16 cellular contexts compared by ENCODE assay signal in genomic region chr13:30774214-30774730, GRCh38. TPM values are rescaled to one million over a fixed set of nuclear protein-coding genes. Genes with fewer than 3 reads are reported as not detected.
DNase-seq lines count a peak whose midpoint lies in the region; ATAC-seq and TF ChIP-seq lines count a peak whose summit lies in the region.
"Had no signal": no experiment of that assay in that cellular context is flagged by ENCODE, and none has a peak within 500 bp of the region (broad histone marks: within the 10 kb centered on the region; RNA-seq: fewer than 3 reads in every experiment).

No MANE protein-coding gene starts in this region.

- no peak overlapping the region for H2AFZ ChIP-seq in Loucy (ENCODE audit: low read length)

- no peak overlapping the region for H3K9ac ChIP-seq in Loucy (ENCODE audit: low read depth, low read length, poor library complexity, severe bottlenecking)

- H4K20me1 ChIP-seq in Loucy (ENCODE audit: insufficient read depth, low read length, poor library complexity, severe bottlenecking) = no peaks in the 10 kb centered on the region

- H3K9me2 ChIP-seq in Loucy (replicated peaks; ENCODE audit: low read depth, low read length) = no peaks in the 10 kb centered on the region

- H3K79me2 ChIP-seq in Loucy (ENCODE audit: insufficient read depth, low read length) = no peaks in the 10 kb centered on the region

- ATAC-seq in activated CD8-positive, alpha-beta T cell treated with anti-CD3 and anti-CD28 coated beads for 36 hours = peak; percentile 86
- peak in 1 of 2 donors; percentile 25 for ATAC-seq in naive thymus-derived CD8-positive, alpha-beta T cell
- no peak for ATAC-seq in HG03097 (IDR thresholded peaks at IDR 0.05; ENCODE audit: low FRiP score, unreplicated experiment)
- no peak for ATAC-seq in GM21381 (IDR thresholded peaks at IDR 0.05; ENCODE audit: unreplicated experiment)
- ATAC-seq: Right ventricle myocardium inferior had no signal

- H3K36me3 ChIP-seq in Loucy (ENCODE audit: insufficient read depth, low read length) = no peaks in the 10 kb centered on the region
- H3K36me3 ChIP-seq: thyroid gland had no signal

- peak overlapping the region; percentile 81 for H3K27ac Mint-ChIP-seq in activated CD8-positive, alpha-beta T cell treated with anti-CD3 and anti-CD28 coated beads for 36 hours
- H3K27ac Mint-ChIP-seq in naive thymus-derived CD8-positive, alpha-beta T cell = peak overlapping the region in 6 of 10 donors; percentile 20 to 87 (median 51)
- H3K27ac Mint-ChIP-seq: nephron had no signal

- CTCF ChIA-PET in activated CD8-positive, alpha-beta T cell treated with anti-CD3 and anti-CD28 coated beads for 36 hours (lab: Charles Lee) = interaction anchor here (1.6 kb wide), 1 partner anchor 34 kb away, joined by 5 read pairs; no protein-coding TSS in a partner anchor

- peaks cover 3% of the 10 kb centered on the region for H3K36me3 Mint-ChIP-seq in activated CD8-positive, alpha-beta T cell treated with anti-CD3 and anti-CD28 coated beads for 36 hours (ENCODE audit: low read depth)
- H3K36me3 Mint-ChIP-seq in naive thymus-derived CD8-positive, alpha-beta T cell = peaks cover 0 to 4% (median 0%) of the 10 kb centered on the region in 3 donors

- H3K4me3 ChIP-seq in GM12865 (ENCODE audit: low read depth, low read length) = no peak overlapping the region
- H3K4me3 ChIP-seq in Loucy (ENCODE audit: low read length, poor library complexity, severe bottlenecking) = no peak overlapping the region
- H3K4me3 ChIP-seq: lung, thyroid gland had no signal

- POLR2A ChIA-PET in activated CD8-positive, alpha-beta T cell treated with anti-CD3 and anti-CD28 coated beads for 36 hours (lab: Charles Lee) = interaction anchor here (0.6 kb wide), 1 partner anchor 143 kb away, joined by 3 read pairs; no protein-coding TSS in a partner anchor
- POLR2A ChIA-PET in naive thymus-derived CD8-positive, alpha-beta T cell (lab: Charles Lee) = no interaction called here

- H3K27me3 ChIP-seq in Loucy (ENCODE audit: insufficient read depth, low read length, poor library complexity, severe bottlenecking) = no peaks in the 10 kb centered on the region
- H3K27me3 ChIP-seq: thyroid gland had no signal

- DNase-seq in GM12865 (ENCODE audit: low read depth) = peak; percentile 76
- DNase-seq in activated CD8-positive, alpha-beta T cell treated with anti-CD3 and anti-CD28 coated beads for 36 hours = peak; percentile 20
- DNase-seq in naive thymus-derived CD8-positive, alpha-beta T cell = peak in 2 of 10 donors; percentile 6 to 10
- DNase-seq in GOT3 (lab: John Stamatoyannopoulos, UW) = no peak
- DNase-seq: C1 segment of cervical spinal cord, DMS79 treated with DMSO at 0.1 percent for 48 hours, foreskin melanocyte, NCI-H226, thyroid gland had no signal

- no peaks in the 10 kb centered on the region for H3K27me3 Mint-ChIP-seq in activated CD8-positive, alpha-beta T cell treated with anti-CD3 and anti-CD28 coated beads for 36 hours
- H3K27me3 Mint-ChIP-seq in naive thymus-derived CD8-positive, alpha-beta T cell = no peaks in the 10 kb centered on the region

- H3K4me3 Mint-ChIP-seq in activated CD8-positive, alpha-beta T cell treated with anti-CD3 and anti-CD28 coated beads for 36 hours = peak overlapping the region; percentile 16
- peak overlapping the region in 3 of 10 donors; percentile 16 to 52 (median 27) for H3K4me3 Mint-ChIP-seq in naive thymus-derived CD8-positive, alpha-beta T cell
- H3K4me3 Mint-ChIP-seq: nephron had no signal

- peaks cover 21% of the 10 kb centered on the region for H3K4me1 Mint-ChIP-seq in activated CD8-positive, alpha-beta T cell treated with anti-CD3 and anti-CD28 coated beads for 36 hours (ENCODE audit: low read depth)
- peaks cover 7 to 35% (median 11%) of the 10 kb centered on the region in 4 donors for H3K4me1 Mint-ChIP-seq in naive thymus-derived CD8-positive, alpha-beta T cell

- H3K9me3 Mint-ChIP-seq in activated CD8-positive, alpha-beta T cell treated with anti-CD3 and anti-CD28 coated beads for 36 hours = no peaks in the 10 kb centered on the region
- peaks cover 0 to 4% (median 0%) of the 10 kb centered on the region in 9 donors for H3K9me3 Mint-ChIP-seq in naive thymus-derived CD8-positive, alpha-beta T cell

- TF ChIP-seq CTCF in GM12865 (IDR thresholded peaks at IDR 0.05; ENCODE audit: insufficient read depth, low read depth, low read length, missing control alignments) = no peak
- TF ChIP-seq CTCF in Loucy (conservative IDR thresholded peaks at IDR 0.05; ENCODE audit: low read length) = no peak
- no peak for TF ChIP-seq CTCF in activated CD8-positive, alpha-beta T cell treated with anti-CD3 and anti-CD28 coated beads for 36 hours (IDR thresholded peaks at IDR 0.05)

- H3K4me2 ChIP-seq in Loucy (ENCODE audit: low read depth, low read length, poor library complexity, severe bottlenecking) = peak overlapping the region; percentile 7

- no peaks in the 10 kb centered on the region for H3K9me3 ChIP-seq in Loucy (ENCODE audit: insufficient read depth, low read depth, low read length)
- H3K9me3 ChIP-seq: thyroid gland had no signal

- H3F3A ChIP-seq in Loucy (ENCODE audit: low read depth) = no peaks in the 10 kb centered on the region

- intact Hi-C loops in activated CD8-positive, alpha-beta T cell treated with anti-CD3 and anti-CD28 coated beads for 36 hours (cut with micrococcal nuclease) = no loop called here

- peaks cover 28% of the 10 kb centered on the region for H3K4me1 ChIP-seq in Loucy (ENCODE audit: insufficient read depth, low read length, poor library complexity, severe bottlenecking)
- H3K4me1 ChIP-seq: thyroid gland had no signal

RNA-seq across cellular contexts. Expression of gene ALOX5AP, which starts 38.9 kb away (rescaled TPM):
- total RNA-seq in activated CD8-positive, alpha-beta T cell treated with anti-CD3 and anti-CD28 coated beads for 36 hours = 10 to 100 TPM; 40.5 to 42.2 TPM
- 10 to 100 TPM; 13.6 to 16.3 TPM for total RNA-seq in naive thymus-derived CD8-positive, alpha-beta T cell
- polyA plus RNA-seq in naive thymus-derived CD8-positive, alpha-beta T cell = 100 to 1,000 TPM; 137 to 235 (median 142) TPM
- total RNA-seq: pulmonary artery endothelial cell had no signal
